1 cellular context compared by ENCODE assay signal in the genomic region with DNA sequence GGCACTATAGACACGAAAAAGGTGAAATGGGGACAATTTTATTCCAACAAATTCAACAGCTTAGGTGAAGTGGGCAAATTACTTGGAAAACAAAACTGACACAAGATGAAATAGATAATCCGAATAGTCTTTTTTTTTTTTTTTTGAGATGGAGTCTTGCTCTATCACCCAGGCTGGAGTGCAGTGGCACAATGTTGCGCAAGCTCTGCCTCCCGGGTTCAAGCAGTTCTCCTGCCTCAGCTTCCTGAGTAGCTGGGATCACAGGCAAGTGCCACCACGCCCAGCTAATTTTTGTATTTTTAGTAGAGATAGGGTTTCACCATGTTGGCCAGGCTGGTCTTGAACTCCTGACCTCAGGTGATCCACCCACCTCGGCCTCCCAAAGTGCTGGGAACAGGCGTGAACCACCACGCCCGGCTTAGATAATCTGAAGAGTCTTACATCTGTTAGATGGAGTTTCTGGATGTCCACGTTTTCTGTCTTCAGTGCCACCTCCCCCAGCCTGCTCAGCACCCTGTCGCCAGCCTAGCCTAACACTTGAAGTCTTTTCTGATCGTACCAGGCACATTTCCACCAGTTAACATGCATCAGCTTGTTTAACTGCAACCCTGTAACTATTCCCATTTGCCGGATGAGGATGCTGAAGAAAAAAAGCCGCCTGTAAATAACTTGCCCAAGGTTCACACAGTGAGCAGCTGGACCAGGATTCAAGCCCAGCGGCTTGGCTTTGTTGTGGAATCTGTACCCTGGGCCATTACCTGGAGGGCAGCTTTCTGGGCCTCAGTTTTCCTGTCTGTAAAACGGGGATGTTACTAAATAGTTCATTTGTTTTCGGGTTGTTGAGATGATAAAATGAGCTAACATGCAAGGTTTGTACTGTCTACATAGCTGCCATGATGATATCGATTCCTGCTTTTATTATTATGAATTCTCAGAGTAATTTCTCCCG.
A peak's percentile ranks its signal among the peaks of the same experiment; 100 is the strongest.
TF ChIP-seq lines count a peak whose summit lies in the region.

No MANE protein-coding gene starts in this region.

TF ChIP-seq in HepG2, 621 proteins besides CTCF, POLR2A, EP300 and RAD21:
- TF ChIP-seq CEBPB (IDR thresholded peaks at IDR 0.05; ENCODE audit: borderline replicate concordance, low read depth, low read length) (peak; percentile 21; the same call in 1 of the 2 replicates), ADNP (CRISPR knock-in tag; IDR thresholded peaks at IDR 0.05) (peak; percentile 72; the same call in 1 of the 2 replicates), ZNF629 (CRISPR knock-in tag; conservative IDR thresholded peaks at IDR 0.05) (peak; percentile 98), RCOR2 (CRISPR knock-in tag; IDR thresholded peaks at IDR 0.05) (peak; percentile 62; the same call in 1 of the 2 replicates), ZMYM3 (CRISPR knock-in tag; IDR thresholded peaks at IDR 0.05) (peak; percentile 89), NCOR1 (IDR thresholded peaks at IDR 0.05; ENCODE audit: borderline replicate concordance, low read length) (peak; percentile 50; the same call in 1 of the 2 replicates), CHD4 (IDR thresholded peaks at IDR 0.05; ENCODE audit: borderline replicate concordance, low read length) (peak; percentile 90; the same call in 1 of the 2 replicates), ZNF775 (CRISPR knock-in tag; IDR thresholded peaks at IDR 0.05; ENCODE audit: borderline replicate concordance) (no peak), REXO4 (CRISPR knock-in tag; IDR thresholded peaks at IDR 0.05; ENCODE audit: borderline replicate concordance) (peak; percentile 53; the same call in 1 of the 2 replicates), ZMYM2 (CRISPR knock-in tag; IDR thresholded peaks at IDR 0.05) (0 out of 2 replicates have a peak, but pooled peaks have one; percentile 12), ZFP82 (CRISPR knock-in tag; IDR thresholded peaks at IDR 0.05; ENCODE audit: borderline replicate concordance) (0 out of 2 replicates have a peak, but pooled peaks have one; percentile 23), ZNF766 (CRISPR knock-in tag; IDR thresholded peaks at IDR 0.05; ENCODE audit: borderline replicate concordance) (no peak), CEBPG (CRISPR knock-in tag; IDR thresholded peaks at IDR 0.05) (peak; percentile 46; the same call in 1 of the 2 replicates), KDM1A (CRISPR knock-in tag; IDR thresholded peaks at IDR 0.05) (peak; percentile 72; the same call in 1 of the 2 replicates), TBP (CRISPR knock-in tag; IDR thresholded peaks at IDR 0.05) (no peak)
- TF ChIP-seq, protein P1, sequence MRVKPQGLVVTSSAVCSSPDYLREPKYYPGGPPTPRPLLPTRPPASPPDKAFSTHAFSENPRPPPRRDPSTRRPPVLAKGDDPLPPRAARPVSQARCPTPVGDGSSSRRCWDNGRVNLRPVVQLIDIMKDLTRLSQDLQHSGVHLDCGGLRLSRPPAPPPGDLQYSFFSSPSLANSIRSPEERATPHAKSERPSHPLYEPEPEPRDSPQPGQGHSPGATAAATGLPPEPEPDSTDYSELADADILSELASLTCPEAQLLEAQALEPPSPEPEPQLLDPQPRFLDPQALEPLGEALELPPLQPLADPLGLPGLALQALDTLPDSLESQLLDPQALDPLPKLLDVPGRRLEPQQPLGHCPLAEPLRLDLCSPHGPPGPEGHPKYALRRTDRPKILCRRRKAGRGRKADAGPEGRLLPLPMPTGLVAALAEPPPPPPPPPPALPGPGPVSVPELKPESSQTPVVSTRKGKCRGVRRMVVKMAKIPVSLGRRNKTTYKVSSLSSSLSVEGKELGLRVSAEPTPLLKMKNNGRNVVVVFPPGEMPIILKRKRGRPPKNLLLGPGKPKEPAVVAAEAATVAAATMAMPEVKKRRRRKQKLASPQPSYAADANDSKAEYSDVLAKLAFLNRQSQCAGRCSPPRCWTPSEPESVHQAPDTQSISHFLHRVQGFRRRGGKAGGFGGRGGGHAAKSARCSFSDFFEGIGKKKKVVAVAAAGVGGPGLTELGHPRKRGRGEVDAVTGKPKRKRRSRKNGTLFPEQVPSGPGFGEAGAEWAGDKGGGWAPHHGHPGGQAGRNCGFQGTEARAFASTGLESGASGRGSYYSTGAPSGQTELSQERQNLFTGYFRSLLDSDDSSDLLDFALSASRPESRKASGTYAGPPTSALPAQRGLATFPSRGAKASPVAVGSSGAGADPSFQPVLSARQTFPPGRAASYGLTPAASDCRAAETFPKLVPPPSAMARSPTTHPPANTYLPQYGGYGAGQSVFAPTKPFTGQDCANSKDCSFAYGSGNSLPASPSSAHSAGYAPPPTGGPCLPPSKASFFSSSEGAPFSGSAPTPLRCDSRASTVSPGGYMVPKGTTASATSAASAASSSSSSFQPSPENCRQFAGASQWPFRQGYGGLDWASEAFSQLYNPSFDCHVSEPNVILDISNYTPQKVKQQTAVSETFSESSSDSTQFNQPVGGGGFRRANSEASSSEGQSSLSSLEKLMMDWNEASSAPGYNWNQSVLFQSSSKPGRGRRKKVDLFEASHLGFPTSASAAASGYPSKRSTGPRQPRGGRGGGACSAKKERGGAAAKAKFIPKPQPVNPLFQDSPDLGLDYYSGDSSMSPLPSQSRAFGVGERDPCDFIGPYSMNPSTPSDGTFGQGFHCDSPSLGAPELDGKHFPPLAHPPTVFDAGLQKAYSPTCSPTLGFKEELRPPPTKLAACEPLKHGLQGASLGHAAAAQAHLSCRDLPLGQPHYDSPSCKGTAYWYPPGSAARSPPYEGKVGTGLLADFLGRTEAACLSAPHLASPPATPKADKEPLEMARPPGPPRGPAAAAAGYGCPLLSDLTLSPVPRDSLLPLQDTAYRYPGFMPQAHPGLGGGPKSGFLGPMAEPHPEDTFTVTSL (CRISPR knock-in tag; IDR thresholded peaks at IDR 0.05; ENCODE audit: borderline replicate concordance): no peak
- TF ChIP-seq, protein P2, sequence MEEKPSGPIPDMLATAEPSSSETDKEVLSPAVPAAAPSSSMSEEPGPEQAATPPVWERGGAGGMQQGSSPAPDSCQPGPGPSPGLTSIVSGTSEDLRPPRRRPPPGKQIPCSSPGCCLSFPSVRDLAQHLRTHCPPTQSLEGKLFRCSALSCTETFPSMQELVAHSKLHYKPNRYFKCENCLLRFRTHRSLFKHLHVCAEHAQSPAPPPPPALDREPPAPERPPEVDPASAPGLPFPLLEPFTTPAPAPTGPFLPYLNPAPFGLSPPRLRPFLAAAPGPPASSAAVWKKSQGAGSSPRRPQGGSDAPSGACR (CRISPR knock-in tag; IDR thresholded peaks at IDR 0.05): 0 out of 2 replicates have a peak, but pooled peaks have one; percentile 12
TF ChIP-seq in HepG2: peak in this region for 13.
